ENCODE assay signal across 1 cellular context in genomic region chr11:63602842-63603518, GRCh38.
TF ChIP-seq lines count a peak whose summit lies in the region.
"Not testable (repeated sequence)": the region's sequence is repeated elsewhere in the genome, so short reads cannot be mapped to it uniquely, and the experiment has no call there.

No MANE protein-coding gene starts in this region.

TF ChIP-seq in K562, 482 proteins besides CTCF, POLR2A, EP300 and RAD21:
- TF ChIP-seq RFX1 (IDR thresholded peaks at IDR 0.05) (peak; percentile 45; the same call in 1 of the 2 replicates), MYNN (IDR thresholded peaks at IDR 0.05) (peak; percentile 64; the same call in 1 of the 2 replicates), EGR1 (conservative IDR thresholded peaks at IDR 0.05) (peak; percentile 50)
- not testable (repeated sequence) for TF ChIP-seq MYNN (CRISPR knock-in tag; IDR thresholded peaks at IDR 0.05)
